1 cellular context compared by ENCODE assay signal in the genomic region with DNA sequence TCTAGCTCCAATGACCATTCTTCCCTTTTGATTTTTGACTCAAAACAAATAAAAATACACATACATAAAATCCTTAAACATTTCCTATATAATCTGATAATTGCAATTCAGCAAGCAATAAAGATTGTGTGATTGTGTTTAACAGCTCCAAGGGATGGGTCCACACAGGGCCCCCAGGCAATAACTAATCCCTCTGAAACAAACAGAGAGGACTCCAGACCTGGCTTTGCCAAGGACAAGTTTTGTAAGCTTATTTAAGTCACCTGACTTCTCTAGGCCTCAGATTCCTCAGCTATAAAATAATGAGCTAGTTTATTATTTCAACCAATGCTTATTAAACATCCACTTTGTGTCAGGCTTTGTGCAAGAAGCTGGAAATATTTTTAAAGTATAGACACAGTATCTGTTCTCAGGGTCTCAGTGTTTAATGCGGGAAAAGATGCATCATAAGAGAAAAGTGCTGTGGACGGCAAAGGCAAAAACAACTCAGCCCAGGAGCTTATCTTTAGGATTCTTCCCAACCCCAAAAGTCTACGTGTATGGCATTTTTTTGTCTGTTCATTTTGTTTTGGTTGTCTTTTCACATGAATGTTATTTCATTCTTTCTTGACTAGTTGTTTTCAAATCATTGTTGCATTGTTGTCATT.
TF ChIP-seq lines count a peak whose summit lies in the region.

No MANE protein-coding gene starts in this region.

TF ChIP-seq in H1, 55 proteins besides CTCF, POLR2A, EP300 and RAD21 (continued from another document):
- TF ChIP-seq TAF1 (IDR thresholded peaks at IDR 0.05; ENCODE audit: low read depth, low read length) (no peak), MAFK (IDR thresholded peaks at IDR 0.05; ENCODE audit: low read depth, low read length) (no peak), CTBP2 (IDR thresholded peaks at IDR 0.05; ENCODE audit: borderline replicate concordance, insufficient read depth, insufficient read length, low read length) (no peak), KDM4A (IDR thresholded peaks at IDR 0.05; ENCODE audit: low read depth, low read length, severe bottlenecking) (no peak), GABPA (IDR thresholded peaks at IDR 0.05; ENCODE audit: borderline replicate concordance, insufficient read depth, low read length) (no peak), HDAC6 (IDR thresholded peaks at IDR 0.05; ENCODE audit: low read depth, low read length) (no peak), KDM1A (IDR thresholded peaks at IDR 0.05; ENCODE audit: borderline replicate concordance, low read length) (no peak), RXRA (IDR thresholded peaks at IDR 0.05; ENCODE audit: insufficient read depth, low read depth, low read length) (no peak), SP1 (IDR thresholded peaks at IDR 0.05; ENCODE audit: low read depth, low read length) (no peak), NANOG (IDR thresholded peaks at IDR 0.05; ENCODE audit: insufficient read depth, low read depth, low read length, poor library complexity, severe bottlenecking) (no peak), SP2 (IDR thresholded peaks at IDR 0.05; ENCODE audit: low read length) (no peak), BACH1 (IDR thresholded peaks at IDR 0.05; ENCODE audit: low read length) (no peak), CHD1 (IDR thresholded peaks at IDR 0.05; ENCODE audit: low read depth, low read length) (no peak)
- TF ChIP-seq, protein P1, sequence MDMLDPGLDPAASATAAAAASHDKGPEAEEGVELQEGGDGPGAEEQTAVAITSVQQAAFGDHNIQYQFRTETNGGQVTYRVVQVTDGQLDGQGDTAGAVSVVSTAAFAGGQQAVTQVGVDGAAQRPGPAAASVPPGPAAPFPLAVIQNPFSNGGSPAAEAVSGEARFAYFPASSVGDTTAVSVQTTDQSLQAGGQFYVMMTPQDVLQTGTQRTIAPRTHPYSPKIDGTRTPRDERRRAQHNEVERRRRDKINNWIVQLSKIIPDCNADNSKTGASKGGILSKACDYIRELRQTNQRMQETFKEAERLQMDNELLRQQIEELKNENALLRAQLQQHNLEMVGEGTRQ (IDR thresholded peaks at IDR 0.05; ENCODE audit: low read length) = no peak
